ENCODE assay signal across 8 cellular contexts in genomic region chr2:48589170-48589767, GRCh38. TPM values are rescaled to one million over a fixed set of nuclear protein-coding genes. Genes with fewer than 3 reads are reported as not detected.
A peak's percentile ranks its signal among the peaks of the same experiment; 100 is the strongest.
DNase-seq lines count a peak whose midpoint lies in the region; ATAC-seq and TF ChIP-seq lines count a peak whose summit lies in the region.

No MANE protein-coding gene starts in this region.

- ATAC-seq in HG03045 (IDR thresholded peaks at IDR 0.05; ENCODE audit: unreplicated experiment) (no peak), GM18861 (IDR thresholded peaks at IDR 0.05; ENCODE audit: unreplicated experiment) (no peak)

- no peaks in the 10 kb centered on the region for H4K20me1 ChIP-seq in SK-N-SH (ENCODE audit: insufficient read depth)

- no peaks in the 10 kb centered on the region for H3K79me2 ChIP-seq in SK-N-SH (ENCODE audit: insufficient read depth)

- TF ChIP-seq CTCF in SK-N-SH (IDR thresholded peaks at IDR 0.05): peak; percentile 93

- no peak overlapping the region for H3K4me2 ChIP-seq in SK-N-SH

- POLR2A ChIA-PET in SK-N-SH (lab: Yijun Ruan, JAX): no interaction called here

- no peaks in the 10 kb centered on the region for H3K9me3 ChIP-seq in SK-N-SH

- H3K27ac ChIP-seq in SK-N-SH (ENCODE audit: low read depth in 2 of 2, low read length in 1 of 2): no peak overlapping the region

- no peaks in the 10 kb centered on the region for H3K36me3 ChIP-seq in SK-N-SH (replicated peaks in 1 of 2; ENCODE audit: control insufficient read depth in 1 of 2, insufficient read depth in 2 of 2, low read length in 1 of 2)

- H3K27me3 ChIP-seq in SK-N-SH (ENCODE audit: insufficient read depth): no peaks in the 10 kb centered on the region

- peak; percentile 89 for TF ChIP-seq RAD21 in SK-N-SH (IDR thresholded peaks at IDR 0.05; ENCODE audit: low read length)

- no peaks in the 10 kb centered on the region for H3K9me2 ChIP-seq in SK-N-SH

- H2AFZ ChIP-seq in SK-N-SH (ENCODE audit: low read depth): no peak overlapping the region

- DNase-seq in D341Med (ENCODE audit: low spot score): peak; percentile 56
- DNase-seq in HK-2 (ENCODE audit: unreplicated experiment): peak; percentile 24
- peak; percentile 58 for DNase-seq in SK-N-SH
- peak; percentile 29 for DNase-seq in fibroblast of the conjunctiva (ENCODE audit: low read depth)
- DNase-seq in renal cortical epithelial cell (ENCODE audit: low read depth): peak; percentile 48
- no peak for DNase-seq in effector CD8-positive, alpha-beta T cell (lab: John Stamatoyannopoulos, UW)

- CTCF ChIA-PET in SK-N-SH (lab: Yijun Ruan, JAX): interaction anchor here (0.6 to 2.9 kb wide), 17 partner anchors 9 to 853 kb away, joined by 3 to 16 read pairs (median 4); no protein-coding TSS in a partner anchor

- 10% methylated on average over 5 of the region's 5 CpGs for WGBS in SK-N-SH (ENCODE audit: low lambda C conversion rate)

- H3K9ac ChIP-seq in SK-N-SH: no peak overlapping the region

- H3K4me3 ChIP-seq in SK-N-SH (ENCODE audit: low read depth in 2 of 2, low read length in 1 of 2): no peak overlapping the region

- no peak for TF ChIP-seq EP300 in SK-N-SH (IDR thresholded peaks at IDR 0.05; ENCODE audit: borderline replicate concordance in 1 of 2, low read depth in 1 of 2, low read length in 1 of 2)

- no peaks in the 10 kb centered on the region for H3F3A ChIP-seq in SK-N-SH (replicated peaks; ENCODE audit: insufficient read depth)

- H3K4me1 ChIP-seq in SK-N-SH (ENCODE audit: control insufficient read depth in 1 of 2, insufficient read depth in 2 of 2, low read depth in 1 of 2, low read length in 1 of 2): no peaks in the 10 kb centered on the region

TF ChIP-seq in SK-N-SH, 30 proteins besides CTCF, POLR2A, EP300 and RAD21:
- TF ChIP-seq EZH2phosphoT487 (IDR thresholded peaks at IDR 0.05; ENCODE audit: borderline replicate concordance, low read depth) (no peak), RFX5 (IDR thresholded peaks at IDR 0.05; ENCODE audit: low read length) (peak; percentile 49; the same call in 1 of the 2 replicates), SMC3 (IDR thresholded peaks at IDR 0.05; ENCODE audit: low read depth, low read length) (peak; percentile 73), REST (IDR thresholded peaks at IDR 0.05; ENCODE audit: low read depth, low read length) (peak; percentile 45; the same call in 1 of the 2 replicates)

RNA-seq across cellular contexts. Expression of gene GTF2A1L, which starts 28.4 kb away (rescaled TPM):
- polyA plus RNA-seq in SK-N-SH (2012; rRNA removed): 0.36 and 0.44 TPM in 2 replicates
- 0.56 and 0.59 TPM in 2 replicates for polyA plus RNA-seq in SK-N-SH (2012; cell fraction: cytosol; rRNA removed)
- 0.97 and 2.0 TPM in 2 replicates for polyA plus RNA-seq in SK-N-SH (2012; cell fraction: nucleus; rRNA removed)
- 0.50 TPM in 1 of 2 replicates, not detected in the other for total RNA-seq in renal cortical epithelial cell

RNA-seq across cellular contexts. Expression of gene STON1, which starts 59.3 kb away (rescaled TPM):
- 4.2 and 5.7 TPM in 2 replicates for polyA plus RNA-seq in SK-N-SH (2012; rRNA removed)
- 5.5 and 6.0 TPM in 2 replicates for polyA plus RNA-seq in SK-N-SH (2012; cell fraction: cytosol; rRNA removed)
- polyA plus RNA-seq in SK-N-SH (2012; cell fraction: nucleus; rRNA removed): 4.2 and 7.5 TPM in 2 replicates
- total RNA-seq in renal cortical epithelial cell: 1.0 and 6.8 TPM in 2 replicates
